In genomic region chr2:120223034-120223912, GRCh38 we compare ENCODE assay signal across 8 cellular contexts. TPM values are rescaled to one million over a fixed set of nuclear protein-coding genes. Genes with fewer than 3 reads are reported as not detected.
A peak's percentile ranks its signal among the peaks of the same experiment; 100 is the strongest.
DNase-seq lines count a peak whose midpoint lies in the region; ATAC-seq and TF ChIP-seq lines count a peak whose summit lies in the region.

Gene TMEM185B (minus strand): TSS chr2:120223400. CDS start chr2:120222976, 424 bp downstream.

- peak; percentile 96 for DNase-seq in GM13976 (ENCODE audit: low spot score)
- peak; percentile 54 for DNase-seq in NCI-H128 (lab: John Stamatoyannopoulos, UW; ENCODE audit: unreplicated experiment)
- DNase-seq in amniotic epithelial cell (ENCODE audit: low read depth) = peak; percentile 75
- DNase-seq in left ventricle myocardium superior = peak; percentile 94
- peak; percentile 88 for DNase-seq in putamen (ENCODE audit: low spot score)
- DNase-seq in vagina (ENCODE audit: extremely low spot score in 2 of 2) = peak in 1 of 2 donors; percentile 90

- intact Hi-C loops in T-helper 1 cell treated with Interleukin-12 subunit alpha and Interleukin-12 subunit beta and Interleukin-4 antibody, amounts not matched to agents 30 ng/mL and 1 ng/mL, for 36 hours (cut with micrococcal nuclease) = loop anchor here (1.0 to 2.0 kb wide), 9 partner anchors 9 to 544 kb away; partner anchors contain the start of genes EPB41L5, PTPN4, RALB and TMEM177
- intact Hi-C loops in left ventricle myocardium superior (cut with micrococcal nuclease) = no loop called here
- intact Hi-C loops in vagina (cut with DNase I) = loop anchor here (10.0 kb wide), 1 partner anchor 92 kb away; no protein-coding TSS in a partner anchor

- H3K4me3 ChIP-seq in vagina = peak within 1 kb of the TSS; percentile 68 to 93

- H3K27me3 ChIP-seq in vagina = no peaks in the 10 kb centered on the region

- H3K4me1 ChIP-seq in vagina = peaks cover 43% of the 10 kb centered on the region

- H3K36me3 ChIP-seq in vagina = no peaks in the 10 kb centered on the region

- in situ Hi-C loops in GM13976 (cut with MboI; ENCODE audit: low sequenced_read_pairs, unreplicated experiment) = loop anchor here (10.0 kb wide), 1 partner anchor 72 kb away; no protein-coding TSS in a partner anchor

- peak; percentile 88 for ATAC-seq in HG02763 (IDR thresholded peaks at IDR 0.05; ENCODE audit: unreplicated experiment)
- ATAC-seq in left ventricle myocardium superior = peak; percentile 98

- TF ChIP-seq CTCF in GM13976 (IDR thresholded peaks at IDR 0.05; ENCODE audit: borderline replicate concordance, control extremely low read depth, extremely low read depth, insufficient read depth, missing control alignments) (no peak), vagina (IDR thresholded peaks at IDR 0.05) (no peak)

- no peaks in the 10 kb centered on the region for H3K9me3 ChIP-seq in vagina

- TF ChIP-seq POLR2A in vagina (IDR thresholded peaks at IDR 0.05) = peak in 1 of 2 donors; percentile 15

- peak within 1 kb of the TSS; percentile 86 for H3K27ac ChIP-seq in vagina

RNA-seq across cellular contexts. Expression of gene TMEM185B, which starts in this region (rescaled TPM):
- total RNA-seq in T-helper 1 cell treated with Interleukin-12 subunit alpha and Interleukin-12 subunit beta and Interleukin-4 antibody, amounts not matched to agents 30 ng/mL and 1 ng/mL, for 36 hours = 38.1 and 41.5 TPM in 2 replicates
- total RNA-seq in left ventricle myocardium superior = 22.9 TPM
- 29.5 TPM for total RNA-seq in vagina
